ENCODE assay signal across 20 cellular contexts in the genomic region with DNA sequence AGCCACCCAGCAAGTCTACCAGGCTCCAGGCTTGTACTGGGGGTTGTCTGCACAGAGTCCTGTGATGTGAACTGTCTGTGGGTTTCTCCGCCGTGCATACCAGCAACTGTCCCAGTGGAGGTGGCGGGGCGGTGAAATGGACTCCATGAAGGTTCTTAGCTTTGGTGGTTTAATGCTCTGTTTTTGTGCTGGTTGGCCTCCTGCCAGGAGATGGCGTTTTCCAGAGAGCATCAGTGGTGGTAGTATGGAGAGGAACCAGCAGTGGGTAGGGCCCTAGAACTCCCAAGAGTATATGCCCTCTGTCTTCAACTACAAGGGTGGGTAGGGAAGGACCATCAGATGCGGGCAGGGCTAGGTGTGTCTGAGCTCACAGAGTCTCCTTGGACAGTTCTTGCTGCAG.
DNase-seq lines count a peak whose midpoint lies in the region; ATAC-seq and TF ChIP-seq lines count a peak whose summit lies in the region.
"Had no signal": no experiment of that assay in that cellular context is flagged by ENCODE, and none has a peak within 500 bp of the region (broad histone marks: within the 10 kb centered on the region; RNA-seq: fewer than 3 reads in every experiment).

No MANE protein-coding gene starts in this region.

- H3K4me1 Mint-ChIP-seq in activated CD4-positive, alpha-beta T cell treated with anti-CD3 and anti-CD28 coated beads, Interleukin-2, amount 10 ng/mL, durations not matched to agents 24 days and 14 days, result peaks cover 5% of the 10 kb centered on the region
- H3K4me1 Mint-ChIP-seq in CD4-positive, CD25-positive, alpha-beta regulatory T cell, result no peaks in the 10 kb centered on the region
- H3K4me1 Mint-ChIP-seq in stimulated activated memory B cell treated with anti-CD40 and anti-IgM and Interleukin-4, amounts not matched to agents 10 μg/mL and 1 μg/mL and 100 μg/mL, for 72 hours, result peaks cover 11% of the 10 kb centered on the region
- H3K4me1 Mint-ChIP-seq in progenitor cell of endocrine pancreas (ENCODE audit: low read depth), result no peaks in the 10 kb centered on the region

- no peaks in the 10 kb centered on the region for H3K9me2 ChIP-seq in OCI-LY1 (ENCODE audit: low read depth, low read length)

- no peak overlapping the region for H3K4me3 Mint-ChIP-seq in activated CD4-positive, alpha-beta T cell treated with anti-CD3 and anti-CD28 coated beads, Interleukin-2, amount 10 ng/mL, durations not matched to agents 24 days and 14 days
- H3K4me3 Mint-ChIP-seq in CD4-positive, CD25-positive, alpha-beta regulatory T cell, result no peak overlapping the region
- H3K4me3 Mint-ChIP-seq in stimulated activated memory B cell treated with anti-CD40 and anti-IgM and Interleukin-4, amounts not matched to agents 10 μg/mL and 1 μg/mL and 100 μg/mL, for 72 hours, result no peak overlapping the region
- no peak overlapping the region for H3K4me3 Mint-ChIP-seq in progenitor cell of endocrine pancreas (ENCODE audit: low read depth)
- H3K4me3 Mint-ChIP-seq: CD4-positive, alpha-beta T cell had no signal

- H3K9me3 ChIP-seq in CD4-positive, CD25-positive, alpha-beta regulatory T cell (ENCODE audit: control insufficient read depth in 2 of 2, low read length in 2 of 2), result no peaks in the 10 kb centered on the region
- H3K9me3 ChIP-seq in OCI-LY1 (ENCODE audit: low read length), result no peaks in the 10 kb centered on the region

- H3K27ac Mint-ChIP-seq in activated CD4-positive, alpha-beta T cell treated with anti-CD3 and anti-CD28 coated beads, Interleukin-2, amount 10 ng/mL, durations not matched to agents 24 days and 14 days, result no peak overlapping the region
- H3K27ac Mint-ChIP-seq in CD4-positive, CD25-positive, alpha-beta regulatory T cell, result no peak overlapping the region
- peak overlapping the region; percentile 25 for H3K27ac Mint-ChIP-seq in stimulated activated memory B cell treated with anti-CD40 and anti-IgM and Interleukin-4, amounts not matched to agents 10 μg/mL and 1 μg/mL and 100 μg/mL, for 72 hours
- no peak overlapping the region for H3K27ac Mint-ChIP-seq in progenitor cell of endocrine pancreas
- H3K27ac Mint-ChIP-seq: CD4-positive, alpha-beta T cell had no signal

- peak overlapping the region; percentile 29; the same call in 1 of the 2 replicates for H3K4me2 ChIP-seq in OCI-LY1 (ENCODE audit: low read length)

- peaks cover 51% of the 10 kb centered on the region for H3K27me3 Mint-ChIP-seq in activated CD4-positive, alpha-beta T cell treated with anti-CD3 and anti-CD28 coated beads, Interleukin-2, amount 10 ng/mL, durations not matched to agents 24 days and 14 days
- peaks cover 50% of the 10 kb centered on the region for H3K27me3 Mint-ChIP-seq in CD4-positive, CD25-positive, alpha-beta regulatory T cell
- no peaks in the 10 kb centered on the region for H3K27me3 Mint-ChIP-seq in stimulated activated memory B cell treated with anti-CD40 and anti-IgM and Interleukin-4, amounts not matched to agents 10 μg/mL and 1 μg/mL and 100 μg/mL, for 72 hours
- H3K27me3 Mint-ChIP-seq in progenitor cell of endocrine pancreas, result no peaks in the 10 kb centered on the region

- ATAC-seq in CD4-positive, CD25-positive, alpha-beta regulatory T cell (ENCODE audit: low read depth in 2 of 2), result no peak
- no peak for ATAC-seq in stimulated activated memory B cell treated with anti-CD40 and anti-IgM and Interleukin-4, amounts not matched to agents 10 μg/mL and 1 μg/mL and 100 μg/mL, for 72 hours
- ATAC-seq in HG03378 (IDR thresholded peaks at IDR 0.05; ENCODE audit: unreplicated experiment), result no peak

- peaks cover 4% of the 10 kb centered on the region for H3K9me3 Mint-ChIP-seq in activated CD4-positive, alpha-beta T cell treated with anti-CD3 and anti-CD28 coated beads, Interleukin-2, amount 10 ng/mL, durations not matched to agents 24 days and 14 days
- H3K9me3 Mint-ChIP-seq in CD4-positive, CD25-positive, alpha-beta regulatory T cell, result peaks cover 0 to 2% (median 0%) of the 10 kb centered on the region in 7 donors
- H3K9me3 Mint-ChIP-seq in stimulated activated memory B cell treated with anti-CD40 and anti-IgM and Interleukin-4, amounts not matched to agents 10 μg/mL and 1 μg/mL and 100 μg/mL, for 72 hours, result peaks cover 2% of the 10 kb centered on the region
- peaks cover 66% of the 10 kb centered on the region for H3K9me3 Mint-ChIP-seq in progenitor cell of endocrine pancreas (ENCODE audit: low read depth)

- H3K27me3 ChIP-seq in CD4-positive, CD25-positive, alpha-beta regulatory T cell (ENCODE audit: control insufficient read depth, insufficient read depth, low read length), result peaks cover 5% of the 10 kb centered on the region
- no peaks in the 10 kb centered on the region for H3K27me3 ChIP-seq in OCI-LY1 (ENCODE audit: insufficient read depth, low read length)

- no peak overlapping the region for H2AFZ ChIP-seq in OCI-LY1 (ENCODE audit: low read length)

- H3F3A ChIP-seq in OCI-LY1 (ENCODE audit: insufficient read depth, low read length), result no peaks in the 10 kb centered on the region

- intact Hi-C loops in activated CD4-positive, alpha-beta T cell treated with anti-CD3 and anti-CD28 coated beads, Interleukin-2, amount 10 ng/mL, durations not matched to agents 24 days and 14 days (cut with micrococcal nuclease), result no loop called here

- no peak overlapping the region; the same call in 1 of the 2 replicates for H3K9ac ChIP-seq in OCI-LY1 (ENCODE audit: low read length)

- no peaks in the 10 kb centered on the region for H3K36me3 Mint-ChIP-seq in activated CD4-positive, alpha-beta T cell treated with anti-CD3 and anti-CD28 coated beads, Interleukin-2, amount 10 ng/mL, durations not matched to agents 24 days and 14 days (ENCODE audit: low read depth)
- H3K36me3 Mint-ChIP-seq in CD4-positive, CD25-positive, alpha-beta regulatory T cell, result no peaks in the 10 kb centered on the region
- H3K36me3 Mint-ChIP-seq in stimulated activated memory B cell treated with anti-CD40 and anti-IgM and Interleukin-4, amounts not matched to agents 10 μg/mL and 1 μg/mL and 100 μg/mL, for 72 hours, result no peaks in the 10 kb centered on the region
- no peaks in the 10 kb centered on the region for H3K36me3 Mint-ChIP-seq in progenitor cell of endocrine pancreas (ENCODE audit: insufficient read depth)

- no peaks in the 10 kb centered on the region for H3K4me1 ChIP-seq in CD4-positive, CD25-positive, alpha-beta regulatory T cell (ENCODE audit: control insufficient read depth, insufficient read depth, low read length, poor library complexity, severe bottlenecking)
- peaks cover 15% of the 10 kb centered on the region for H3K4me1 ChIP-seq in OCI-LY1 (ENCODE audit: insufficient read depth, low read length, severe bottlenecking)

- H3K4me3 ChIP-seq in CD4-positive, CD25-positive, alpha-beta regulatory T cell (ENCODE audit: low read depth, low read length), result no peak overlapping the region
- H3K4me3 ChIP-seq in OCI-LY1 (ENCODE audit: low read depth, low read length, poor library complexity, severe bottlenecking), result no peak overlapping the region

- peak; percentile 64 for DNase-seq in activated CD4-positive, alpha-beta T cell treated with anti-CD3 and anti-CD28 coated beads, Interleukin-2, amount 10 ng/mL, durations not matched to agents 24 days and 14 days
- DNase-seq in activated CD4-positive, alpha-beta T cell treated with anti-CD3 and anti-CD28 coated beads, Interleukin-2, amount 50 U/mL, for 4 hours, result no peak
- peak in 2 of 3 donors; percentile 18 to 32 for DNase-seq in CD4-positive, CD25-positive, alpha-beta regulatory T cell
- DNase-seq in progenitor cell of endocrine pancreas (ENCODE audit: low spot score, unreplicated experiment) (no peak), SKM-1 treated with dmso at 0.1 percent for 144 hours (lab: John Stamatoyannopoulos, UW; ENCODE audit: unreplicated experiment) (no peak)
- DNase-seq: AML-193; CD4-positive, alpha-beta T cell; H7; KBM-7; NCI-H1092 treated with DMSO at 0.1 percent for 48 hours; NCI-H146; NCI-H2029; NCI-H2227 treated with DMSO at 0.1 percent for 48 hours; NCI-H510A; NCI-H774; NK-92 treated with Interleukin-12 subunit alpha and Interleukin-12 subunit beta, amount 100 ng/mL, for 24 hours; Right ventricle myocardium superior had no signal

- no peaks in the 10 kb centered on the region for H3K36me3 ChIP-seq in CD4-positive, CD25-positive, alpha-beta regulatory T cell (ENCODE audit: control insufficient read depth, insufficient read depth, low read length)
- no peaks in the 10 kb centered on the region; the same call in 1 of the 2 replicates for H3K36me3 ChIP-seq in OCI-LY1 (ENCODE audit: insufficient read depth, low read length)

- H3K79me2 ChIP-seq in OCI-LY1 (ENCODE audit: insufficient read depth, low read length), result no peaks in the 10 kb centered on the region

- no peak overlapping the region for H3K27ac ChIP-seq in CD4-positive, CD25-positive, alpha-beta regulatory T cell (ENCODE audit: insufficient read depth, low read length, poor library complexity, severe bottlenecking)
- H3K27ac ChIP-seq in OCI-LY1 (ENCODE audit: low read depth, low read length, poor library complexity, severe bottlenecking), result peak overlapping the region; percentile 32

- H4K20me1 ChIP-seq in OCI-LY1 (ENCODE audit: insufficient read depth, low read length), result no peaks in the 10 kb centered on the region

- TF ChIP-seq CTCF in OCI-LY1 (IDR thresholded peaks at IDR 0.05; ENCODE audit: low read length), result no peak; the same call in 1 of the 2 replicates
- no peak for TF ChIP-seq CTCF in progenitor cell of endocrine pancreas (IDR thresholded peaks at IDR 0.05; ENCODE audit: unreplicated experiment)

Comparison
In these comparisons a context has a peak if more than half of its experiments do, and no peak if none do; other contexts are left out.
1. DNase-seq: peak in activated CD4-positive, alpha-beta T cell treated with anti-CD3 and anti-CD28 coated beads, Interleukin-2, amount 10 ng/mL, durations not matched to agents 24 days and 14 days (single experiment) and CD4-positive, CD25-positive, alpha-beta regulatory T cell (2 of 3); none in activated CD4-positive, alpha-beta T cell treated with anti-CD3 and anti-CD28 coated beads, Interleukin-2, amount 50 U/mL, for 4 hours (0 of 2), progenitor cell of endocrine pancreas (single experiment) and SKM-1 treated with dmso at 0.1 percent for 144 hours (single experiment).